9 cellular contexts compared by ENCODE assay signal in genomic region chr2:74392449-74392743, GRCh38. TPM values are rescaled to one million over a fixed set of nuclear protein-coding genes. Genes with fewer than 3 reads are reported as not detected.
DNase-seq lines count a peak whose midpoint lies in the region; ATAC-seq, FAIRE-seq and TF ChIP-seq lines count a peak whose summit lies in the region.
"Had no signal": no experiment of that assay in that cellular context is flagged by ENCODE, and none has a peak within 500 bp of the region (broad histone marks: within the 10 kb centered on the region; RNA-seq: fewer than 3 reads in every experiment).

No MANE protein-coding gene starts in this region.

- peaks cover 3% of the 10 kb centered on the region for H4K20me1 ChIP-seq in keratinocyte (ENCODE audit: control insufficient read depth, extremely low read depth, insufficient read depth, low read length)

- peaks cover 16% of the 10 kb centered on the region for H3K4me1 ChIP-seq in keratinocyte (ENCODE audit: control insufficient read depth, extremely low read depth, insufficient read depth, low read length)

- no peak overlapping the region for H3K4me3 ChIP-seq in keratinocyte (ENCODE audit: control insufficient read depth in 2 of 3, extremely low read depth in 1 of 3, insufficient read depth in 2 of 3, low read depth in 1 of 3, low read length in 3 of 3)

- H3K4me2 ChIP-seq in keratinocyte (ENCODE audit: control insufficient read depth, extremely low read depth, insufficient read depth, low read depth, low read length), result peak overlapping the region; percentile 74

- TF ChIP-seq CTCF in activated B cell treated with CpG ODN at 0.5 μM for 24 hours (IDR thresholded peaks at IDR 0.05), result no peak
- no peak for TF ChIP-seq CTCF in keratinocyte (optimal IDR thresholded peaks at IDR 0.05 in 1 of 3, IDR thresholded peaks at IDR 0.05 in 1 of 3, conservative IDR thresholded peaks at IDR 0.05 in 1 of 3; ENCODE audit: extremely low read depth in 1 of 3, insufficient read depth in 2 of 3, low read length in 3 of 3)

- peak overlapping the region; percentile 19 for H3K27ac Mint-ChIP-seq in activated T-cell treated with anti-CD3 and anti-CD28 coated beads, Interleukin-2, amount 50 U/mL, for 24 hours
- H3K27ac Mint-ChIP-seq in activated B cell treated with CpG ODN at 0.5 μM for 24 hours, result no peak overlapping the region
- peak overlapping the region in 1 of 2 donors; percentile 59 for H3K27ac Mint-ChIP-seq in stimulated activated naive CD8-positive, alpha-beta T cell treated with anti-CD3 and anti-CD28 coated beads, Interleukin-15, amount 100 ng/mL, for 72 hours

- no peaks in the 10 kb centered on the region for H3K9me3 ChIP-seq in keratinocyte (ENCODE audit: control insufficient read depth, low read depth, low read length)

- peak overlapping the region; percentile 95 for H3K27ac ChIP-seq in keratinocyte (ENCODE audit: control insufficient read depth, insufficient read depth, low read length)

- peak overlapping the region; percentile 97 for H3K9ac ChIP-seq in keratinocyte (ENCODE audit: control insufficient read depth, extremely low read depth, insufficient read depth, low read length)

- peaks cover 5% of the 10 kb centered on the region for H3K27me3 Mint-ChIP-seq in activated T-cell treated with anti-CD3 and anti-CD28 coated beads, Interleukin-2, amount 50 U/mL, for 24 hours
- peaks cover 4% of the 10 kb centered on the region for H3K27me3 Mint-ChIP-seq in activated B cell treated with CpG ODN at 0.5 μM for 24 hours
- H3K27me3 Mint-ChIP-seq in stimulated activated naive CD8-positive, alpha-beta T cell treated with anti-CD3 and anti-CD28 coated beads, Interleukin-15, amount 100 ng/mL, for 72 hours, result no peaks in the 10 kb centered on the region

- FAIRE-seq in keratinocyte (lab: Jason Lieb, UNC) (no peak), HTR-8/SVneo (lab: Jason Lieb, UNC) (no peak)

- H3K4me3 Mint-ChIP-seq in activated T-cell treated with anti-CD3 and anti-CD28 coated beads, Interleukin-2, amount 50 U/mL, for 24 hours, result no peak overlapping the region
- H3K4me3 Mint-ChIP-seq in activated B cell treated with CpG ODN at 0.5 μM for 24 hours, result peak overlapping the region; percentile 96
- peak overlapping the region; percentile 89 to 93 for H3K4me3 Mint-ChIP-seq in stimulated activated naive CD8-positive, alpha-beta T cell treated with anti-CD3 and anti-CD28 coated beads, Interleukin-15, amount 100 ng/mL, for 72 hours

- POLR2A ChIA-PET in activated B cell treated with CpG ODN at 0.5 μM for 24 hours (lab: Charles Lee), result interaction anchor here (0.5 to 1.9 kb wide), 15 partner anchors 22 to 272 kb away, joined by 3 to 18 read pairs (median 5); partner anchors contain the start of genes AUP1, C2orf81, HTRA2 and INO80B

- intact Hi-C loops in activated B cell treated with CpG ODN at 0.5 μM for 24 hours (cut with micrococcal nuclease), result loop anchor here (1.0 to 2.0 kb wide), 6 partner anchors 29 to 194 kb away; partner anchors contain the start of genes AUP1, C2orf81, HTRA2 and TTC31

- CTCF ChIA-PET in activated B cell treated with CpG ODN at 0.5 μM for 24 hours (lab: Charles Lee), result interaction anchor here (1.0 to 4.0 kb wide), 9 partner anchors 9 to 568 kb away, joined by 3 to 14 read pairs (median 5); partner anchors contain the start of genes CCDC142, DCTN1, MRPL53 and TTC31

- ATAC-seq in activated B cell treated with CpG ODN at 0.5 μM for 24 hours (ENCODE audit: low read depth), result no peak
- ATAC-seq in stimulated activated naive CD8-positive, alpha-beta T cell treated with anti-CD3 and anti-CD28 coated beads, Interleukin-15, amount 100 ng/mL, for 72 hours, result no peak

- H3K27me3 ChIP-seq in keratinocyte (ENCODE audit: control insufficient read depth, extremely low read depth, insufficient read depth, low read length), result no peaks in the 10 kb centered on the region

- H3K9me3 Mint-ChIP-seq in activated T-cell treated with anti-CD3 and anti-CD28 coated beads, Interleukin-2, amount 50 U/mL, for 24 hours, result no peaks in the 10 kb centered on the region
- no peaks in the 10 kb centered on the region for H3K9me3 Mint-ChIP-seq in activated B cell treated with CpG ODN at 0.5 μM for 24 hours
- H3K9me3 Mint-ChIP-seq in stimulated activated naive CD8-positive, alpha-beta T cell treated with anti-CD3 and anti-CD28 coated beads, Interleukin-15, amount 100 ng/mL, for 72 hours, result no peaks in the 10 kb centered on the region
- H3K9me3 Mint-ChIP-seq: naive B cell had no signal

- peaks cover 6% of the 10 kb centered on the region for H3K36me3 Mint-ChIP-seq in activated T-cell treated with anti-CD3 and anti-CD28 coated beads, Interleukin-2, amount 50 U/mL, for 24 hours (ENCODE audit: low read depth)
- H3K36me3 Mint-ChIP-seq in activated B cell treated with CpG ODN at 0.5 μM for 24 hours (ENCODE audit: low read depth), result peaks cover 7% of the 10 kb centered on the region
- H3K36me3 Mint-ChIP-seq: naive B cell had no signal

- no peak for DNase-seq in activated T-cell treated with anti-CD3 and anti-CD28 coated beads, Interleukin-2, amount 50 U/mL, for 24 hours
- DNase-seq in activated T-cell treated with anti-CD3 and anti-CD28 coated beads, Interleukin-2, amount 50 U/mL, for 48 hours, result no peak
- DNase-seq in activated B cell treated with CpG ODN at 0.5 μM for 24 hours (no peak), keratinocyte (ENCODE audit: low read depth, low spot score) (no peak), HTR-8/SVneo (ENCODE audit: insufficient read length, low spot score) (no peak), SHP77 treated with DMSO at 0.1 percent for 48 hours (lab: John Stamatoyannopoulos, UW) (no peak), hippocampal formation (lab: John Stamatoyannopoulos, UW) (no peak)
- DNase-seq in stimulated activated naive CD8-positive, alpha-beta T cell treated with anti-CD3 and anti-CD28 coated beads, Interleukin-15, amount 100 ng/mL, for 72 hours, result no peak

- dilution Hi-C loops in keratinocyte (cut with MboI; ENCODE audit: extremely low pct_ligation_motif_present, low sequenced_read_pairs), result no loop called here

- H3K79me2 ChIP-seq in keratinocyte (ENCODE audit: control insufficient read depth, insufficient read depth, low read length), result peaks cover 42% of the 10 kb centered on the region

- no peaks in the 10 kb centered on the region for H3K9me1 ChIP-seq in keratinocyte (ENCODE audit: control insufficient read depth, extremely low read depth, insufficient read depth, low read length)

- peak overlapping the region; percentile 87 for H2AFZ ChIP-seq in keratinocyte (ENCODE audit: control insufficient read depth, low read length)

- peaks cover 7% of the 10 kb centered on the region for H3K4me1 Mint-ChIP-seq in activated T-cell treated with anti-CD3 and anti-CD28 coated beads, Interleukin-2, amount 50 U/mL, for 24 hours (ENCODE audit: low read depth)
- peaks cover 6% of the 10 kb centered on the region for H3K4me1 Mint-ChIP-seq in activated B cell treated with CpG ODN at 0.5 μM for 24 hours
- no peaks in the 10 kb centered on the region for H3K4me1 Mint-ChIP-seq in stimulated activated naive CD8-positive, alpha-beta T cell treated with anti-CD3 and anti-CD28 coated beads, Interleukin-15, amount 100 ng/mL, for 72 hours

- peaks cover 0 to 6% of the 10 kb centered on the region in 2 experiments for H3K36me3 ChIP-seq in keratinocyte (ENCODE audit: control insufficient read depth in 2 of 2, extremely low read depth in 1 of 2, insufficient read depth in 2 of 2, low read length in 2 of 2)

RNA-seq across cellular contexts. Expression of gene DCTN1, which starts 12.3 kb away (rescaled TPM):
- 122 and 137 TPM in 2 replicates for total RNA-seq in activated B cell treated with CpG ODN at 0.5 μM for 24 hours
- polyA plus RNA-seq in keratinocyte, result 110 to 137 TPM (median 119 TPM) in 3 replicates
- polyA plus RNA-seq in keratinocyte (2011; ENCODE audit: low read depth), result 162 TPM
- 91.3 and 130 TPM in 2 replicates for polyA plus RNA-seq in keratinocyte (2011; cell fraction: cytosol; rRNA removed)
- 171 and 192 TPM in 2 replicates for polyA plus RNA-seq in keratinocyte (2011; cell fraction: nucleus; rRNA removed)
- polyA plus RNA-seq in keratinocyte (2012; ENCODE audit: low replicate concordance), result 72.4 and 183 TPM in 2 replicates
- polyA minus RNA-seq in keratinocyte, result 237 to 511 TPM (median 326 TPM) in 3 replicates
- polyA minus RNA-seq in keratinocyte (2011; cell fraction: cytosol; rRNA and poly(A)+ RNA removed), result 172 TPM
- 132 and 192 TPM in 2 replicates for polyA minus RNA-seq in keratinocyte (2011; cell fraction: nucleus; rRNA and poly(A)+ RNA removed)

RNA-seq across cellular contexts. Expression of gene C2orf81, which starts 29.0 kb away (rescaled TPM):
- total RNA-seq in activated B cell treated with CpG ODN at 0.5 μM for 24 hours, result 3.9 and 5.5 TPM in 2 replicates
- polyA plus RNA-seq in keratinocyte, result 0.58 to 1.5 TPM (median 0.89 TPM) in 3 replicates
- polyA plus RNA-seq in keratinocyte (2011; ENCODE audit: low read depth), result 0.59 TPM
- 1.0 and 1.4 TPM in 2 replicates for polyA plus RNA-seq in keratinocyte (2011; cell fraction: cytosol; rRNA removed)
- 2.4 and 4.2 TPM in 2 replicates for polyA plus RNA-seq in keratinocyte (2011; cell fraction: nucleus; rRNA removed)
- polyA plus RNA-seq in keratinocyte (2012; ENCODE audit: low replicate concordance), result 1.7 and 2.6 TPM in 2 replicates
- 0.96 to 5.1 TPM (median 1.4 TPM) in 3 replicates for polyA minus RNA-seq in keratinocyte
- 4.4 TPM for polyA minus RNA-seq in keratinocyte (2011; cell fraction: cytosol; rRNA and poly(A)+ RNA removed)
- 1.3 and 2.4 TPM in 2 replicates for polyA minus RNA-seq in keratinocyte (2011; cell fraction: nucleus; rRNA and poly(A)+ RNA removed)

RNA-seq across cellular contexts. Expression of gene WDR54, which starts 29.1 kb away (rescaled TPM):
- 32.3 and 33.5 TPM in 2 replicates for total RNA-seq in activated B cell treated with CpG ODN at 0.5 μM for 24 hours
- polyA plus RNA-seq in keratinocyte, result 35.2 to 54.6 TPM (median 35.2 TPM) in 3 replicates
- polyA plus RNA-seq in keratinocyte (2011; ENCODE audit: low read depth), result 11.0 TPM
- polyA plus RNA-seq in keratinocyte (2011; cell fraction: cytosol; rRNA removed), result 23.6 and 40.3 TPM in 2 replicates
- 28.2 and 31.5 TPM in 2 replicates for polyA plus RNA-seq in keratinocyte (2011; cell fraction: nucleus; rRNA removed)
- 26.2 and 58.3 TPM in 2 replicates for polyA plus RNA-seq in keratinocyte (2012; ENCODE audit: low replicate concordance)
- polyA minus RNA-seq in keratinocyte, result 61.6 to 77.0 TPM (median 66.9 TPM) in 3 replicates
- polyA minus RNA-seq in keratinocyte (2011; cell fraction: cytosol; rRNA and poly(A)+ RNA removed), result 52.6 TPM
- 15.2 and 17.7 TPM in 2 replicates for polyA minus RNA-seq in keratinocyte (2011; cell fraction: nucleus; rRNA and poly(A)+ RNA removed)

RNA-seq across cellular contexts. Expression of gene SLC4A5, which starts 49.2 kb away (rescaled TPM):
- total RNA-seq in activated B cell treated with CpG ODN at 0.5 μM for 24 hours, result 5.4 and 5.9 TPM in 2 replicates
- 0.08 to 0.45 TPM (median 0.22 TPM) in 3 replicates for polyA plus RNA-seq in keratinocyte
- polyA plus RNA-seq in keratinocyte (2011; ENCODE audit: low read depth), result 0.26 TPM
- polyA plus RNA-seq in keratinocyte (2011; cell fraction: cytosol; rRNA removed), result 0.17 and 0.22 TPM in 2 replicates
- polyA plus RNA-seq in keratinocyte (2011; cell fraction: nucleus; rRNA removed), result 1.3 and 1.8 TPM in 2 replicates
- polyA plus RNA-seq in keratinocyte (2012; ENCODE audit: low replicate concordance), result 0.25 and 1.3 TPM in 2 replicates
- 0.35 to 1.6 TPM (median 0.43 TPM) in 3 replicates for polyA minus RNA-seq in keratinocyte
- not detected for polyA minus RNA-seq in keratinocyte (2011; cell fraction: cytosol; rRNA and poly(A)+ RNA removed)
- 0.53 and 0.93 TPM in 2 replicates for polyA minus RNA-seq in keratinocyte (2011; cell fraction: nucleus; rRNA and poly(A)+ RNA removed)

RNA-seq across cellular contexts. Expression of gene RTKN, which starts 49.3 kb away (rescaled TPM):
- total RNA-seq in activated B cell treated with CpG ODN at 0.5 μM for 24 hours, result 8.3 and 11.6 TPM in 2 replicates
- 110 to 180 TPM (median 145 TPM) in 3 replicates for polyA plus RNA-seq in keratinocyte
- 32.0 TPM for polyA plus RNA-seq in keratinocyte (2011; ENCODE audit: low read depth)
- 64.6 and 107 TPM in 2 replicates for polyA plus RNA-seq in keratinocyte (2011; cell fraction: cytosol; rRNA removed)
- 394 and 410 TPM in 2 replicates for polyA plus RNA-seq in keratinocyte (2011; cell fraction: nucleus; rRNA removed)
- 69.0 and 143 TPM in 2 replicates for polyA plus RNA-seq in keratinocyte (2012; ENCODE audit: low replicate concordance)
- polyA minus RNA-seq in keratinocyte, result 112 to 129 TPM (median 120 TPM) in 3 replicates
- 123 TPM for polyA minus RNA-seq in keratinocyte (2011; cell fraction: cytosol; rRNA and poly(A)+ RNA removed)
- 125 and 139 TPM in 2 replicates for polyA minus RNA-seq in keratinocyte (2011; cell fraction: nucleus; rRNA and poly(A)+ RNA removed)
